Comparison of ENCODE assay signal across 1 cellular context in the genomic region with DNA sequence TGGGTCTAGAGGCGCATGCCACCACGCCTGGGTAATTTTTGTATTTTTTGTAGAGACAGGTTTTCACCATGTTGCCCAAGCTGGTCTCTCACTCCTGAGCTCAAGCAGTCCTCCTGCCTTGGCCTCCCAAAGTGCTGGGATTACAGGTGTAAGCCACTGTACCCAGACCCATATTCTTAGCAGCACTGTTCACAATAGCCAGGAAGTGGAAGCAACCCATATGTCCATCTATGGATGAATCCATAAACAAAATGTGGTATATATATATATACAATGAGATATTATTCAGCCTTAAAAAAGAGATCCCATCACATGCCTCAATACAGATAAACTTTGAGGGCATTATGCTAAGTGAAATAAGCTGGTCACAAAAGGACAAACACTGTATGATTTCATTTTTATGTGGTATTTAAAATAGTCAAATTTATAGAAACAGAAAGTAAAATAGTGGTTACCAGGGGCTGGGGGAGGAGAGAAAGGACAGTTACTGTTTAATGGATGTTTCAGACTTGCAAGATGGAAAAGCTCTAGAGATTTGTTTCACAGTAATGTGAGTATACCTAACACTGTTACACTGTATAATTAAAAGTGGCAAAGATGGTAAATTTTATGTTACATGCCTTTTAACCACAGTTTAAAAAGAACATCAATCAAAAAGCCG.
TF ChIP-seq lines count a peak whose summit lies in the region.

No MANE protein-coding gene starts in this region.

TF ChIP-seq in GM12878, 131 proteins besides CTCF, POLR2A, EP300 and RAD21:
- TF ChIP-seq PAX5 (IDR thresholded peaks at IDR 0.05; ENCODE audit: borderline replicate concordance, low read depth, low read length) (no peak), RUNX3 (IDR thresholded peaks at IDR 0.05; ENCODE audit: low read length) (peak; percentile 63; the same call in 1 of the 2 replicates), ATF7 (IDR thresholded peaks at IDR 0.05; ENCODE audit: low read depth) (peak; percentile 31; the same call in 1 of the 2 replicates)
